19 cellular contexts compared by ENCODE assay signal in genomic region chr16:10646581-10647263, GRCh38. TPM values are rescaled to one million over a fixed set of nuclear protein-coding genes. Genes with fewer than 3 reads are reported as not detected.
DNase-seq lines count a peak whose midpoint lies in the region; ATAC-seq and TF ChIP-seq lines count a peak whose summit lies in the region.
"Had no signal": no experiment of that assay in that cellular context is flagged by ENCODE, and none has a peak within 500 bp of the region (broad histone marks: within the 10 kb centered on the region; RNA-seq: fewer than 3 reads in every experiment).

No MANE protein-coding gene starts in this region.

- intact Hi-C loops in left lung (cut with DNase I), result no loop called here

- peak; percentile 36 for DNase-seq in DMS53 treated with DMSO at 0.1 percent for 48 hours (lab: John Stamatoyannopoulos, UW; ENCODE audit: unreplicated experiment)
- DNase-seq in left lung, result peak in 1 of 2 donors; percentile 48
- no peak for DNase-seq in UCSD-AML1 (lab: John Stamatoyannopoulos, UW; ENCODE audit: unreplicated experiment)
- DNase-seq in NCI-H1048 (lab: John Stamatoyannopoulos, UW), result no peak
- no peak for DNase-seq in H4 (ENCODE audit: low spot score)
- DNase-seq in foreskin melanocyte, result no peak
- DNase-seq: AML-193, GDM1, MM.1S, NCI-H1105 treated with DMSO at 0.1 percent for 48 hours, NCI-H1694, NCI-H510A, NCI-H774 had no signal

- H3K27ac ChIP-seq in left lung (peak overlapping the region in 1 of 2 donors; percentile 26), mucosa of rectum (ENCODE audit: low read depth in 2 of 2, low read length in 2 of 2) (peak overlapping the region; percentile 35 to 68)
- H3K27ac ChIP-seq: C4-2B had no signal

- ATAC-seq in left lung, result peak; percentile 78
- ATAC-seq: Right ventricle myocardium inferior had no signal

- TF ChIP-seq CTCF in left lung (IDR thresholded peaks at IDR 0.05), result no peak

- H3K4me1 ChIP-seq in left lung, result peaks cover 4% of the 10 kb centered on the region in 2 donors
- H3K4me1 ChIP-seq in mucosa of rectum (ENCODE audit: control insufficient read depth in 2 of 2, insufficient read depth in 2 of 2, low read length in 2 of 2), result peaks cover 11% of the 10 kb centered on the region in 2 donors

- no peaks in the 10 kb centered on the region for H3K9me3 ChIP-seq in left lung
- no peaks in the 10 kb centered on the region for H3K9me3 ChIP-seq in mucosa of rectum (ENCODE audit: control insufficient read depth in 2 of 2, low read length in 2 of 2)
- H3K9me3 ChIP-seq: HAP-1 had no signal

- H3K36me3 ChIP-seq in left lung (no peaks in the 10 kb centered on the region), mucosa of rectum (ENCODE audit: control insufficient read depth in 2 of 2, insufficient read depth in 2 of 2, low read length in 2 of 2) (no peaks in the 10 kb centered on the region)
- H3K36me3 ChIP-seq: HAP-1 had no signal

- H3K27me3 ChIP-seq in left lung (no peaks in the 10 kb centered on the region), mucosa of rectum (ENCODE audit: control insufficient read depth in 2 of 2, insufficient read depth in 2 of 2, low read length in 2 of 2) (no peaks in the 10 kb centered on the region)

- no peak overlapping the region for H3K9ac ChIP-seq in mucosa of rectum (ENCODE audit: low read depth in 1 of 2, low read length in 2 of 2)

- H3K4me3 ChIP-seq in left lung (no peak overlapping the region), mucosa of rectum (ENCODE audit: low read length in 2 of 2) (no peak overlapping the region)
- H3K4me3 ChIP-seq: HAP-1 had no signal

RNA-seq across cellular contexts. Expression of gene TEKT5, which starts 48.0 kb away (rescaled TPM):
- not detected for total RNA-seq in left lung
- total RNA-seq in H4 (2014; rRNA removed; shearing (Covaris generic)), result not detected in 2 replicates
- total RNA-seq: Daoy, LHCN-M2, Right ventricle myocardium inferior had no signal
